Comparison of ENCODE assay signal across 17 cellular contexts in genomic region chr17:81434079-81434478, GRCh38. TPM values are rescaled to one million over a fixed set of nuclear protein-coding genes. Genes with fewer than 3 reads are reported as not detected.
DNase-seq lines count a peak whose midpoint lies in the region; ATAC-seq and TF ChIP-seq lines count a peak whose summit lies in the region.
"Had no signal": no experiment of that assay in that cellular context is flagged by ENCODE, and none has a peak within 500 bp of the region (broad histone marks: within the 10 kb centered on the region; RNA-seq: fewer than 3 reads in every experiment).

No MANE protein-coding gene starts in this region.

- H3K4me2 ChIP-seq in BLaER1 treated with 17β-estradiol and CSF1 and Interleukin-3, amounts not matched to agents 10 nM and 100 nM, result peak overlapping the region; percentile 65 to 98 (median 86)

- ATAC-seq in GM18519 (IDR thresholded peaks at IDR 0.05; ENCODE audit: low FRiP score, unreplicated experiment) (no peak), GM18498 (IDR thresholded peaks at IDR 0.05; ENCODE audit: unreplicated experiment) (no peak), GM19463 (IDR thresholded peaks at IDR 0.05; ENCODE audit: unreplicated experiment) (no peak)
- ATAC-seq: activated CD4-positive, alpha-beta T cell treated with anti-CD3 and anti-CD28 coated beads for 36 hours had no signal

- no peak for TF ChIP-seq CTCF in fibroblast of villous mesenchyme (IDR thresholded peaks at IDR 0.05; ENCODE audit: insufficient read depth, low read depth, low read length)

- no peak overlapping the region for H3K4me3 ChIP-seq in BLaER1 treated with 17β-estradiol and CSF1 and Interleukin-3, amounts not matched to agents 10 nM and 100 nM
- no peak overlapping the region for H3K4me3 ChIP-seq in fibroblast of villous mesenchyme (ENCODE audit: low read depth, low read length)

- H3K36me3 ChIP-seq in BLaER1 treated with 17β-estradiol and CSF1 and Interleukin-3, amounts not matched to agents 10 nM and 100 nM, result peaks cover 0 to 10% (median 0%) of the 10 kb centered on the region in 11 experiments; a peak in 1 of 22 replicates

- peaks cover 0 to 34% (median 0%) of the 10 kb centered on the region in 11 experiments; a peak in 4 of 22 replicates for H3K27me3 ChIP-seq in BLaER1 treated with 17β-estradiol and CSF1 and Interleukin-3, amounts not matched to agents 10 nM and 100 nM

- peak overlapping the region in 4 of 11 experiments; percentile 33 to 72 (median 66); a peak in 4 of 22 replicates for H3K9ac ChIP-seq in BLaER1 treated with 17β-estradiol and CSF1 and Interleukin-3, amounts not matched to agents 10 nM and 100 nM

- peak overlapping the region in 2 of 11 experiments; percentile 49 to 57; a peak in 2 of 22 replicates for H3K27ac ChIP-seq in BLaER1 treated with 17β-estradiol and CSF1 and Interleukin-3, amounts not matched to agents 10 nM and 100 nM

- H4K20me1 ChIP-seq in BLaER1 treated with 17β-estradiol and CSF1 and Interleukin-3, amounts not matched to agents 10 nM and 100 nM, result peaks cover 4 to 77% (median 61%) of the 10 kb centered on the region in 11 experiments; a peak in 19 of 22 replicates

- no peaks in the 10 kb centered on the region for H3K9me3 ChIP-seq in BLaER1 treated with 17β-estradiol and CSF1 and Interleukin-3, amounts not matched to agents 10 nM and 100 nM (replicated peaks in 1 of 11)

- H3K4me1 ChIP-seq in BLaER1 treated with 17β-estradiol and CSF1 and Interleukin-3, amounts not matched to agents 10 nM and 100 nM, result peaks cover 68 to 95% (median 94%) of the 10 kb centered on the region in 10 experiments

- DNase-seq in LHCN-M2 (ENCODE audit: low read depth) (peak; percentile 36), fibroblast of villous mesenchyme (ENCODE audit: low read depth) (peak; percentile 69), renal cortical epithelial cell (ENCODE audit: low read depth) (peak; percentile 36), germinal center (ENCODE audit: low spot score) (no peak)
- DNase-seq: activated CD4-positive, alpha-beta T cell treated with anti-CD3 and anti-CD28 coated beads for 36 hours; activated effector memory CD4-positive, alpha-beta T cell treated with anti-CD3 and anti-CD28 coated beads, Interleukin-2, amount 50 U/mL, for 16 hours; amygdala; endodermal cell; HFFc6; hippocampal formation; NCI-H526; occipital lobe; stimulated activated CD4-positive, alpha-beta T cell treated with anti-CD3 and anti-CD28 coated beads, Interleukin-4, amount 100 ng/mL, for 24 hours had no signal

RNA-seq across cellular contexts. Expression of gene BAHCC1, which starts 38.8 kb away (rescaled TPM):
- total RNA-seq in LHCN-M2 (2014; rRNA removed) (4.9 and 6.6 TPM in 2 replicates), fibroblast of villous mesenchyme (6.5 and 8.4 TPM in 2 replicates), renal cortical epithelial cell (0.69 and 13.2 TPM in 2 replicates)
- polyA plus RNA-seq in LHCN-M2 (2012), result 3.6 TPM
